In genomic region chr6:28335040-28335563, GRCh38 we compare ENCODE assay signal across 8 cellular contexts. TPM values are rescaled to one million over a fixed set of nuclear protein-coding genes. Genes with fewer than 3 reads are reported as not detected.
DNase-seq lines count a peak whose midpoint lies in the region; FAIRE-seq and TF ChIP-seq lines count a peak whose summit lies in the region.

No MANE protein-coding gene starts in this region.

- H3F3A ChIP-seq in neural cell (ENCODE audit: insufficient read depth, low read length, poor library complexity, severe bottlenecking): peaks cover 15% of the 10 kb centered on the region

- DNase-seq in BJ (ENCODE audit: low read depth): no peak
- no peak for DNase-seq in endodermal cell
- no peak for DNase-seq in NCI-H1694 (lab: John Stamatoyannopoulos, UW)
- DNase-seq in GM19239 (ENCODE audit: insufficient read length, low spot score): no peak
- no peak for DNase-seq in effector CD4-positive, alpha-beta T cell
- DNase-seq in T-helper 9 cell: no peak

- H3K4me3 ChIP-seq in BJ (ENCODE audit: low read depth, low read length) (peak overlapping the region; percentile 68), KMS-11 (IDR thresholded peaks at IDR 0.05; ENCODE audit: insufficient read depth, low read depth, low read length) (no peak overlapping the region), endodermal cell (ENCODE audit: low read length) (peak overlapping the region; percentile 95), neural cell (ENCODE audit: low read length) (peak overlapping the region; percentile 69)

- H3K27ac ChIP-seq in KMS-11 (no peak overlapping the region), endodermal cell (ENCODE audit: low read depth, low read length) (peak overlapping the region; percentile 100), neural cell (ENCODE audit: low read length) (peak overlapping the region; percentile 100)

- H3K9me3 Mint-ChIP-seq in endodermal cell: peaks cover 4% of the 10 kb centered on the region

- H3K27me3 Mint-ChIP-seq in endodermal cell (ENCODE audit: insufficient read depth): no peaks in the 10 kb centered on the region

- no peak overlapping the region for H3K4me3 Mint-ChIP-seq in endodermal cell

- H3K36me3 Mint-ChIP-seq in endodermal cell (ENCODE audit: low read depth): no peaks in the 10 kb centered on the region

- FAIRE-seq in GM19239 (lab: Jason Lieb, UNC): no peak

- H3K9me2 ChIP-seq in neural cell (ENCODE audit: insufficient read depth, low read length): no peaks in the 10 kb centered on the region

- TF ChIP-seq CTCF in BJ (IDR thresholded peaks at IDR 0.05; ENCODE audit: insufficient read depth, low read depth, low read length) (no peak), KMS-11 (conservative IDR thresholded peaks at IDR 0.05; ENCODE audit: low read depth, low read length) (no peak), endodermal cell (conservative IDR thresholded peaks at IDR 0.05) (no peak), neural cell (IDR thresholded peaks at IDR 0.05; ENCODE audit: poor library complexity, severe bottlenecking) (no peak)

- TF ChIP-seq RAD21 in neural cell (conservative IDR thresholded peaks at IDR 0.05): no peak

- H3K9ac ChIP-seq in KMS-11 (no peak overlapping the region), endodermal cell (ENCODE audit: extremely low read depth, low read length, poor library complexity, severe bottlenecking) (peak overlapping the region; percentile 97), neural cell (ENCODE audit: low read length) (peak overlapping the region; percentile 97)

- H3K79me2 ChIP-seq in KMS-11 (ENCODE audit: insufficient read depth, low read depth): no peaks in the 10 kb centered on the region
- peaks cover 13% of the 10 kb centered on the region for H3K79me2 ChIP-seq in neural cell (replicated peaks; ENCODE audit: insufficient read depth, low read length)

- H3K27me3 ChIP-seq in BJ (ENCODE audit: control insufficient read depth, insufficient read depth, low read length) (no peaks in the 10 kb centered on the region), KMS-11 (ENCODE audit: insufficient read depth, low read depth) (no peaks in the 10 kb centered on the region), endodermal cell (ENCODE audit: control insufficient read depth, insufficient read depth, low read length, poor library complexity, severe bottlenecking) (no peaks in the 10 kb centered on the region), neural cell (ENCODE audit: insufficient read depth, low read depth, low read length) (no peaks in the 10 kb centered on the region)

- CTCF ChIA-PET in BJ (lab: Yijun Ruan, JAX): interaction anchor here (0.9 to 2.4 kb wide), 2 partner anchors 13 to 21 kb away, joined by 3 to 8 read pairs; no protein-coding TSS in a partner anchor

- H4K20me1 ChIP-seq in KMS-11 (ENCODE audit: insufficient read depth) (no peaks in the 10 kb centered on the region), neural cell (ENCODE audit: insufficient read depth) (no peaks in the 10 kb centered on the region)

- H3K4me1 Mint-ChIP-seq in endodermal cell: peaks cover 4% of the 10 kb centered on the region

- H3K36me3 ChIP-seq in BJ (ENCODE audit: control insufficient read depth, insufficient read depth, low read length): no peaks in the 10 kb centered on the region
- no peaks in the 10 kb centered on the region for H3K36me3 ChIP-seq in KMS-11 (ENCODE audit: insufficient read depth)
- H3K36me3 ChIP-seq in endodermal cell (ENCODE audit: control insufficient read depth, insufficient read depth, low read length): no peaks in the 10 kb centered on the region
- no peaks in the 10 kb centered on the region for H3K36me3 ChIP-seq in neural cell (ENCODE audit: insufficient read depth, low read length)

- H3K27ac Mint-ChIP-seq in endodermal cell: no peak overlapping the region

- peak; percentile 70 for TF ChIP-seq EP300 in neural cell (conservative IDR thresholded peaks at IDR 0.05; ENCODE audit: poor library complexity, severe bottlenecking)

- H3K4me1 ChIP-seq in KMS-11 (ENCODE audit: low read depth, poor library complexity, severe bottlenecking): peaks cover 6% of the 10 kb centered on the region
- no peaks in the 10 kb centered on the region for H3K4me1 ChIP-seq in endodermal cell (ENCODE audit: control insufficient read depth, insufficient read depth, low read length)

- 35 to 55% methylated on average over 6 to 12 of the region's 12 CpGs for WGBS in endodermal cell (ENCODE audit: insufficient coverage in 1 of 2, insufficient read length in 1 of 2), 2 experiments

- POLR2A ChIA-PET in BJ (lab: Charles Lee): interaction anchor here (0.5 to 0.9 kb wide), 3 partner anchors 21 to 1606 kb away, joined by 3 read pairs; no protein-coding TSS in a partner anchor

- H3K4me2 ChIP-seq in KMS-11 (peak overlapping the region; percentile 76), neural cell (ENCODE audit: low read length) (peak overlapping the region; percentile 49)

- no peaks in the 10 kb centered on the region for H3K9me3 ChIP-seq in endodermal cell (ENCODE audit: control insufficient read depth, low read length)
- H3K9me3 ChIP-seq in neural cell (ENCODE audit: low read length): no peaks in the 10 kb centered on the region

- H2AFZ ChIP-seq in KMS-11 (ENCODE audit: low read depth) (peak overlapping the region; percentile 72), neural cell (ENCODE audit: low read depth, low read length) (no peak overlapping the region)

TF ChIP-seq in neural cell, 6 proteins besides CTCF, POLR2A, EP300 and RAD21:
- TF ChIP-seq REST (IDR thresholded peaks at IDR 0.05; ENCODE audit: borderline replicate concordance) (peak; percentile 65), TAF1 (IDR thresholded peaks at IDR 0.05; ENCODE audit: low read depth) (no peak)

RNA-seq across cellular contexts. Expression of gene ZSCAN31, which starts 0.8 kb away (rescaled TPM):
- 1.7 and 1.9 TPM in 2 replicates for polyA plus RNA-seq in BJ (2011; rRNA removed)
- polyA minus RNA-seq in BJ (2011; rRNA and poly(A)+ RNA removed): 1.7 and 2.1 TPM in 2 replicates
- 1 to 10 TPM; 1.7 to 4.7 TPM for total RNA-seq in endodermal cell
- 7.1 TPM for polyA plus RNA-seq in endodermal cell (2013, experiment 1 of 2)
- polyA plus RNA-seq in endodermal cell (2013, experiment 2 of 2): 4.1 TPM
- 2.6 and 7.5 TPM in 2 replicates for polyA plus RNA-seq in neural cell
- polyA minus RNA-seq in neural cell: 4.6 and 6.8 TPM in 2 replicates

RNA-seq across cellular contexts. Expression of gene ZKSCAN3, which starts 14.6 kb away (rescaled TPM):
- 2.1 and 2.9 TPM in 2 replicates for polyA plus RNA-seq in BJ (2011; rRNA removed)
- polyA minus RNA-seq in BJ (2011; rRNA and poly(A)+ RNA removed): 1.8 and 1.9 TPM in 2 replicates
- 10 to 100 TPM; 10.1 to 11.4 TPM for total RNA-seq in endodermal cell
- polyA plus RNA-seq in endodermal cell (2013, experiment 1 of 2): 8.2 TPM
- polyA plus RNA-seq in endodermal cell (2013, experiment 2 of 2): 6.0 TPM
- polyA plus RNA-seq in neural cell: 14.9 and 15.8 TPM in 2 replicates
- polyA minus RNA-seq in neural cell: 17.8 and 19.4 TPM in 2 replicates

RNA-seq across cellular contexts. Expression of gene PGBD1, which starts 53.7 kb away (rescaled TPM):
- 3.1 and 3.4 TPM in 2 replicates for polyA plus RNA-seq in BJ (2011; rRNA removed)
- 1.4 and 2.7 TPM in 2 replicates for polyA minus RNA-seq in BJ (2011; rRNA and poly(A)+ RNA removed)
- 10 to 100 TPM in 1 of 2 donors, 1 to 10 TPM in 1; 8.7 to 10.8 TPM for total RNA-seq in endodermal cell
- polyA plus RNA-seq in endodermal cell (2013, experiment 1 of 2): 11.8 TPM
- 10.7 TPM for polyA plus RNA-seq in endodermal cell (2013, experiment 2 of 2)
- 32.3 and 34.6 TPM in 2 replicates for polyA plus RNA-seq in neural cell
- 26.8 and 30.3 TPM in 2 replicates for polyA minus RNA-seq in neural cell
